In the genomic region with DNA sequence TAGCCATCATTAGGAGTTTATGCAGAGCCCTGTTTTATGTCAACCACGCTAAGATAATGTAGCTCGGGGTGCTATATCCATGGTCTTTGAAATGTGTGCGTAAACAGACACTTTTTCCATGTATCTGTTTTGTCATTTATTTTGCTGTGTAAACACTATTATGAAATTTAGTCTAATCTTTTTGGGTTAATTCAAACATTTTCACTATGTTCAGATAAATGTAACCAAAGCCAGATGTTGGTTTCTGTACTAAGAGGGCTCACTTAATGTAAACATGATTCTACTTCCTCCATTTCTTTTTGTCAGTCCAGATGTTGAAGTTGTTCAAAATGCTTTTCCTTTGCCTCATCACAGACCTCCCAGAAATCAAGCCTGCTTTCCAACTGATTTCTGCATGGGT, we compare ENCODE assay signal across 15 cellular contexts.
A peak's percentile ranks its signal among the peaks of the same experiment; 100 is the strongest.
DNase-seq lines count a peak whose midpoint lies in the region; TF ChIP-seq lines count a peak whose summit lies in the region.
"Had no signal": no experiment of that assay in that cellular context is flagged by ENCODE, and none has a peak within 500 bp of the region (broad histone marks: within the 10 kb centered on the region; RNA-seq: fewer than 3 reads in every experiment).

No MANE protein-coding gene starts in this region.

- H3K27me3 Mint-ChIP-seq in activated naive CD4-positive, alpha-beta T cell treated with anti-CD3 and anti-CD28 coated beads for 36 hours (ENCODE audit: low read depth): no peaks in the 10 kb centered on the region

- H3K36me3 ChIP-seq in SK-N-MC (ENCODE audit: insufficient read depth, low read length) (no peaks in the 10 kb centered on the region), smooth muscle cell (ENCODE audit: low read depth) (peaks cover 3% of the 10 kb centered on the region)

- TF ChIP-seq CTCF in fibroblast of mammary gland (conservative IDR thresholded peaks at IDR 0.05; ENCODE audit: control insufficient read depth, insufficient read depth, low read depth, low read length): no peak
- no peak for TF ChIP-seq CTCF in foreskin fibroblast (IDR thresholded peaks at IDR 0.05; ENCODE audit: low read depth, low read length)
- no peak for TF ChIP-seq CTCF in smooth muscle cell (IDR thresholded peaks at IDR 0.05; ENCODE audit: borderline replicate concordance, insufficient read depth, poor library complexity, severe bottlenecking)

- no peak overlapping the region for H3K9ac ChIP-seq in SK-N-MC (ENCODE audit: insufficient read length)
- H3K9ac ChIP-seq in smooth muscle cell (ENCODE audit: low read depth): no peak overlapping the region

- no peak overlapping the region for H2AFZ ChIP-seq in smooth muscle cell (ENCODE audit: low read depth)

- H3K9me3 Mint-ChIP-seq in activated naive CD4-positive, alpha-beta T cell treated with anti-CD3 and anti-CD28 coated beads for 36 hours: no peaks in the 10 kb centered on the region

- no peaks in the 10 kb centered on the region for H3K79me2 ChIP-seq in smooth muscle cell (ENCODE audit: low read depth)

- peak overlapping the region; percentile 76 for H3K27ac ChIP-seq in SK-N-MC
- H3K27ac ChIP-seq in smooth muscle cell (ENCODE audit: low read depth): no peak overlapping the region
- H3K27ac ChIP-seq: A549 had no signal

- no peaks in the 10 kb centered on the region for H3K4me1 ChIP-seq in smooth muscle cell (ENCODE audit: low read depth)
- H3K4me1 ChIP-seq: A549 had no signal

- CTCF ChIA-PET in activated naive CD4-positive, alpha-beta T cell treated with anti-CD3 and anti-CD28 coated beads for 36 hours (lab: Charles Lee): no interaction called here

- no peaks in the 10 kb centered on the region for H4K20me1 ChIP-seq in smooth muscle cell (ENCODE audit: low read depth)

- H3K9me3 ChIP-seq in SK-N-MC (ENCODE audit: low read depth, low read length) (no peaks in the 10 kb centered on the region; the same call in 1 of the 2 replicates), smooth muscle cell (replicated peaks; ENCODE audit: low read depth) (no peaks in the 10 kb centered on the region)
- H3K9me3 ChIP-seq: A549 had no signal

- no peak overlapping the region for H3K4me3 Mint-ChIP-seq in activated naive CD4-positive, alpha-beta T cell treated with anti-CD3 and anti-CD28 coated beads for 36 hours
- H3K4me3 Mint-ChIP-seq: CD14-positive monocyte; CD8-positive, alpha-beta T cell had no signal

- H3F3A ChIP-seq in smooth muscle cell (ENCODE audit: low read depth): no peaks in the 10 kb centered on the region

- no peak overlapping the region for H3K27ac Mint-ChIP-seq in activated naive CD4-positive, alpha-beta T cell treated with anti-CD3 and anti-CD28 coated beads for 36 hours
- H3K27ac Mint-ChIP-seq: CD14-positive monocyte; CD8-positive, alpha-beta T cell had no signal

- H3K4me2 ChIP-seq in smooth muscle cell: peak overlapping the region; percentile 40
- H3K4me2 ChIP-seq: A549 had no signal

- no peaks in the 10 kb centered on the region for H3K4me1 Mint-ChIP-seq in activated naive CD4-positive, alpha-beta T cell treated with anti-CD3 and anti-CD28 coated beads for 36 hours (ENCODE audit: low read depth)
- H3K4me1 Mint-ChIP-seq: CD14-positive monocyte had no signal

- no peaks in the 10 kb centered on the region for H3K27me3 ChIP-seq in smooth muscle cell (ENCODE audit: low read depth)

- WGBS in smooth muscle cell (ENCODE audit: low lambda C conversion rate): 18% methylated on average over 3 of the region's 3 CpGs

- H3K36me3 Mint-ChIP-seq in activated naive CD4-positive, alpha-beta T cell treated with anti-CD3 and anti-CD28 coated beads for 36 hours (ENCODE audit: low read depth): no peaks in the 10 kb centered on the region
- H3K36me3 Mint-ChIP-seq: CD14-positive monocyte; CD8-positive, alpha-beta T cell had no signal

- intact Hi-C loops in activated naive CD4-positive, alpha-beta T cell treated with anti-CD3 and anti-CD28 coated beads for 36 hours (cut with micrococcal nuclease): no loop called here

- DNase-seq in SK-N-MC (ENCODE audit: low read depth, low spot score) (no peak), fibroblast of mammary gland (ENCODE audit: low read depth) (peak; percentile 5), foreskin fibroblast (peak; percentile 9 to 75), smooth muscle cell (lab: John Stamatoyannopoulos, UW; ENCODE audit: unreplicated experiment) (no peak), epidermal melanocyte (ENCODE audit: insufficient read length, low spot score) (no peak), NCI-H2196 treated with DMSO at 0.1 percent for 48 hours (lab: John Stamatoyannopoulos, UW; ENCODE audit: unreplicated experiment) (no peak), LoVo (ENCODE audit: low spot score) (no peak)
- no peak for DNase-seq in activated naive CD4-positive, alpha-beta T cell treated with anti-CD3 and anti-CD28 coated beads for 36 hours
- DNase-seq: CD8-positive, alpha-beta T cell; COR-L47; DMS153; DMS79 treated with DMSO at 0.1 percent for 48 hours; EL had no signal

- H3K4me3 ChIP-seq in SK-N-MC (0 out of 2 replicates have a peak overlapping the region, but pooled peaks have one; percentile 4), fibroblast of mammary gland (ENCODE audit: control insufficient read depth, low read depth, low read length) (no peak overlapping the region), foreskin fibroblast (ENCODE audit: low read depth in 1 of 2, low read length in 2 of 2) (no peak overlapping the region), smooth muscle cell (no peak overlapping the region)
- H3K4me3 ChIP-seq: A549 had no signal

Comparison
In these comparisons a context has a peak if more than half of its experiments do, and no peak if none do; other contexts are left out.
1. DNase-seq: peak in fibroblast of mammary gland (single experiment) and foreskin fibroblast (2 of 2); none in SK-N-MC (single experiment), smooth muscle cell (single experiment), epidermal melanocyte (single experiment), NCI-H2196 treated with DMSO at 0.1 percent for 48 hours (single experiment), activated naive CD4-positive, alpha-beta T cell treated with anti-CD3 and anti-CD28 coated beads for 36 hours (single experiment) and LoVo (single experiment).